ENCODE assay signal across 18 cellular contexts in the genomic region with DNA sequence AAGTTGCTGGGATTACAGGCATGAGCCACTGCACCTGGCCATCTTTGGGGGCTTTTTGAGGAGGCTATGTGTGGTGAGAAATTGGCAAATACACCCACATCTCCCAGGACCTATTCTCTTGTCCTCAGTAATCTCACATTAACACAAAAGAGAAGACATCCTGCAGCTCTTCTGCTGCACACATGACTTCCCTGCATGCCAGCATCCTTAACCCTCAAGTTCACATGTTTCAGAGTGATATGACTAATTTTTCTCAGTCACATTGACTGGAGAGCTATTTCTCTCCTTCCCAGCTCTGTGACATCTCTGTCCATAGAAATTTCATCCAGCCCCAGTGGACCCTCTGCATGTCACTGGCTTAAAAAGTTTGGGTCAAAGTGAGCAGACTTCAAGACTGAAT. TPM values are rescaled to one million over a fixed set of nuclear protein-coding genes. Genes with fewer than 3 reads are reported as not detected.
DNase-seq lines count a peak whose midpoint lies in the region; ATAC-seq and TF ChIP-seq lines count a peak whose summit lies in the region.
"Had no signal": no experiment of that assay in that cellular context is flagged by ENCODE, and none has a peak within 500 bp of the region (broad histone marks: within the 10 kb centered on the region; RNA-seq: fewer than 3 reads in every experiment).

No MANE protein-coding gene starts in this region.

- peak overlapping the region; percentile 4; the same call in 1 of the 2 replicates for H3K4me2 ChIP-seq in OCI-LY3 (ENCODE audit: low read length)
- peak overlapping the region; percentile 41 for H3K4me2 ChIP-seq in osteoblast (ENCODE audit: insufficient read depth, low read length)
- H3K4me2 ChIP-seq: A549 had no signal

- no peak for DNase-seq in activated CD4-positive, alpha-beta T cell treated with anti-CD3 and anti-CD28 coated beads, Interleukin-2, amount 10 ng/mL, durations not matched to agents 7 days and 5 days
- no peak for DNase-seq in activated CD4-positive, alpha-beta T cell treated with anti-CD3 and anti-CD28 coated beads for 1 hour
- DNase-seq in caudate nucleus (lab: John Stamatoyannopoulos, UW) (peak in 1 of 61 donors; percentile 19), osteoblast (ENCODE audit: insufficient read length, low spot score, missing footprints) (no peak), dedifferentiated amniotic fluid mesenchymal stem cell (ENCODE audit: extremely low spot score) (no peak)
- no peak for DNase-seq in activated CD8-positive, alpha-beta memory T cell treated with anti-CD3 and anti-CD28 coated beads, Interleukin-2, amount 50 U/mL, for 48 hours
- DNase-seq: heart right ventricle; MM.1S; NCI-H2171 treated with DMSO at 0.1 percent for 48 hours; pancreas; stimulated activated CD4-positive, alpha-beta T cell treated with anti-CD3 and anti-CD28 coated beads, Interleukin-12 subunit alpha, Interleukin-12 subunit beta, amount 100 ng/mL, for 4 hours; SW 1271 had no signal

- H3K4me1 ChIP-seq in OCI-LY3 (ENCODE audit: low read length), result peaks cover 32% of the 10 kb centered on the region
- peaks cover 58% of the 10 kb centered on the region for H3K4me1 ChIP-seq in osteoblast (ENCODE audit: insufficient read depth, low read length)

- H3K9me3 Mint-ChIP-seq in activated CD4-positive, alpha-beta T cell treated with anti-CD3 and anti-CD28 coated beads, Interleukin-2, amount 10 ng/mL, durations not matched to agents 7 days and 5 days, result no peaks in the 10 kb centered on the region

- POLR2A ChIA-PET in activated CD4-positive, alpha-beta T cell treated with anti-CD3 and anti-CD28 coated beads, Interleukin-2, amount 10 ng/mL, durations not matched to agents 7 days and 5 days (lab: Charles Lee), result interaction anchor here (0.9 kb wide), 1 partner anchor 35 kb away, joined by 3 read pairs; no protein-coding TSS in a partner anchor

- no peak for ATAC-seq in GM19397 (IDR thresholded peaks at IDR 0.05; ENCODE audit: unreplicated experiment)
- ATAC-seq: A549, heart right ventricle, left lobe of liver, pancreas had no signal

- H3K27me3 ChIP-seq in OCI-LY3 (ENCODE audit: low read depth, low read length), result no peaks in the 10 kb centered on the region
- H3K27me3 ChIP-seq in osteoblast (ENCODE audit: insufficient read depth, low read length), result no peaks in the 10 kb centered on the region

- TF ChIP-seq CTCF in OCI-LY3 (IDR thresholded peaks at IDR 0.05; ENCODE audit: low read depth, low read length) (no peak), osteoblast (IDR thresholded peaks at IDR 0.05; ENCODE audit: extremely low read depth, low read depth, low read length) (no peak)

- no peak overlapping the region for H3K4me3 Mint-ChIP-seq in activated CD4-positive, alpha-beta T cell treated with anti-CD3 and anti-CD28 coated beads, Interleukin-2, amount 10 ng/mL, durations not matched to agents 7 days and 5 days

- CTCF ChIA-PET in activated CD4-positive, alpha-beta T cell treated with anti-CD3 and anti-CD28 coated beads, Interleukin-2, amount 10 ng/mL, durations not matched to agents 7 days and 5 days (lab: Charles Lee), result no interaction called here

- H3K27ac Mint-ChIP-seq in activated CD4-positive, alpha-beta T cell treated with anti-CD3 and anti-CD28 coated beads, Interleukin-2, amount 10 ng/mL, durations not matched to agents 7 days and 5 days, result peak overlapping the region; percentile 14

- H3K27me3 Mint-ChIP-seq in activated CD4-positive, alpha-beta T cell treated with anti-CD3 and anti-CD28 coated beads, Interleukin-2, amount 10 ng/mL, durations not matched to agents 7 days and 5 days, result peaks cover 3% of the 10 kb centered on the region

- no peak overlapping the region for H2AFZ ChIP-seq in OCI-LY3 (ENCODE audit: low read depth, low read length)
- H2AFZ ChIP-seq in osteoblast (ENCODE audit: low read length), result no peak overlapping the region

- H4K20me1 ChIP-seq in OCI-LY3 (ENCODE audit: insufficient read depth, low read length), result no peaks in the 10 kb centered on the region
- H4K20me1 ChIP-seq in osteoblast (ENCODE audit: insufficient read depth, low read length), result peaks cover 7% of the 10 kb centered on the region

- no peaks in the 10 kb centered on the region for H3K36me3 ChIP-seq in OCI-LY3 (replicated peaks; ENCODE audit: low read depth, low read length)
- no peaks in the 10 kb centered on the region for H3K36me3 ChIP-seq in osteoblast (ENCODE audit: insufficient read depth, low read length)
- H3K36me3 ChIP-seq: heart right ventricle, pancreas, thoracic aorta had no signal

- H3K9ac ChIP-seq in OCI-LY3 (ENCODE audit: low read length), result no peak overlapping the region

- H3K4me3 ChIP-seq in OCI-LY3 (ENCODE audit: low read length), result no peak overlapping the region
- H3K4me3 ChIP-seq in osteoblast (ENCODE audit: insufficient read depth, low read length), result no peak overlapping the region
- H3K4me3 ChIP-seq: A549, heart right ventricle, pancreas, thoracic aorta had no signal

- H3K4me1 Mint-ChIP-seq in activated CD4-positive, alpha-beta T cell treated with anti-CD3 and anti-CD28 coated beads, Interleukin-2, amount 10 ng/mL, durations not matched to agents 7 days and 5 days, result peaks cover 27% of the 10 kb centered on the region

- H3K27ac ChIP-seq in OCI-LY3 (ENCODE audit: low read length) (no peak overlapping the region), caudate nucleus (ENCODE audit: low read depth, low read length) (peak overlapping the region; percentile 65), osteoblast (ENCODE audit: low read depth, low read length) (no peak overlapping the region)
- H3K27ac ChIP-seq: A549, heart right ventricle, pancreas, thoracic aorta had no signal

- H3K9me3 ChIP-seq in OCI-LY3 (ENCODE audit: insufficient read depth, low read length) (no peaks in the 10 kb centered on the region), osteoblast (ENCODE audit: low read depth, low read length) (no peaks in the 10 kb centered on the region)
- H3K9me3 ChIP-seq: A549, heart right ventricle, pancreas, thoracic aorta had no signal

- H3K79me2 ChIP-seq in OCI-LY3 (ENCODE audit: low read length), result peaks cover 30% of the 10 kb centered on the region
- H3K79me2 ChIP-seq in osteoblast (ENCODE audit: insufficient read depth, low read length), result peaks cover 31% of the 10 kb centered on the region

- no peaks in the 10 kb centered on the region for H3K36me3 Mint-ChIP-seq in activated CD4-positive, alpha-beta T cell treated with anti-CD3 and anti-CD28 coated beads, Interleukin-2, amount 10 ng/mL, durations not matched to agents 7 days and 5 days (ENCODE audit: low read depth)

RNA-seq across cellular contexts. Expression of a gene that starts 1.9 kb away (rescaled TPM):
- 10 to 100 TPM; 44.5 to 44.7 TPM for total RNA-seq in activated CD4-positive, alpha-beta T cell treated with anti-CD3 and anti-CD28 coated beads, Interleukin-2, amount 10 ng/mL, durations not matched to agents 7 days and 5 days
- total RNA-seq in osteoblast, result 62.6 and 64.8 TPM in 2 replicates

RNA-seq across cellular contexts. Expression of a gene that starts 37.0 kb away (rescaled TPM):
- 10 to 100 TPM; 28.5 to 31.2 TPM for total RNA-seq in activated CD4-positive, alpha-beta T cell treated with anti-CD3 and anti-CD28 coated beads, Interleukin-2, amount 10 ng/mL, durations not matched to agents 7 days and 5 days
- total RNA-seq in osteoblast, result 2.1 and 2.2 TPM in 2 replicates

RNA-seq across cellular contexts. Expression of a gene that starts 38.8 kb away (rescaled TPM):
- not detected for total RNA-seq in activated CD4-positive, alpha-beta T cell treated with anti-CD3 and anti-CD28 coated beads, Interleukin-2, amount 10 ng/mL, durations not matched to agents 7 days and 5 days
- not detected in 2 replicates for total RNA-seq in osteoblast
- total RNA-seq: endothelial cell of umbilical vein, heart right ventricle had no signal
